28 cellular contexts compared by ENCODE assay signal in the genomic region with DNA sequence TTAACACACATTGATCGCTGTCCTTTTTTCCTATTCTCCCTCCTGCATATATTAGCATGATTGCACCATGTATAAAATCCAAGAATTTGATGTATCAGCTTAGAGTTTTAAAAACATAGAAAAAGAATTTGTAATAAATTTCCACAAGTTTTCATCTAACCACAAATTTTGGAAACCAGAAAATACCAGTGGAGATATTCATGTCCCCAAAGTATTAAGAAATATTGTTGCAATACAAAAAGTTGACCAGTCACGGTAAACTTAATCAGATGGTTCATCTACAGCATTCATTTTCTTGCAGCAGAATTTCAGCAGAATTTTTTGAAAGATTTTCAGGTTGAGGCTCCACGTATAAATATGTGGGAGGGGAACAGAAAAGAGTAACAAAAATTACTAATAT.
"Had no signal": no experiment of that assay in that cellular context is flagged by ENCODE, and none has a peak within 500 bp of the region (broad histone marks: within the 10 kb centered on the region; RNA-seq: fewer than 3 reads in every experiment).

No MANE protein-coding gene starts in this region.

- H3K4me1 Mint-ChIP-seq: immature natural killer cell; memory B cell; naive B cell; stimulated activated naive CD8-positive, alpha-beta T cell treated with anti-CD3 and anti-CD28 coated beads, Interleukin-15, amount 100 ng/mL, for 72 hours had no signal

- H3K4me1 ChIP-seq: pancreas, right lobe of liver, spleen, thyroid gland, vagina had no signal

- H3K27me3 ChIP-seq: neutrophil, pancreas, right lobe of liver, spleen, thyroid gland, vagina had no signal

- H3K36me3 ChIP-seq: neutrophil, pancreas, right lobe of liver, spleen, thyroid gland, vagina had no signal

- H3K4me3 ChIP-seq: lung, mucosa of descending colon, pancreas, right lobe of liver, skin epidermis, spleen, thyroid gland, vagina had no signal

- H3K27ac Mint-ChIP-seq: effector memory CD8-positive, alpha-beta T cell; immature natural killer cell; memory B cell; mesothelial cell of epicardium; naive B cell; natural killer cell treated with Interleukin-12 subunit alpha and Interleukin-12 subunit beta and Interleukin-15 and Interleukin-18, amount 100 ng/mL, for 72 hours; progenitor cell of endocrine pancreas; stimulated activated naive CD8-positive, alpha-beta T cell treated with anti-CD3 and anti-CD28 coated beads, Interleukin-15, amount 100 ng/mL, for 72 hours had no signal

- ATAC-seq: effector memory CD8-positive, alpha-beta T cell; left lobe of liver; mucosa of descending colon; natural killer cell treated with Interleukin-12 subunit alpha and Interleukin-12 subunit beta and Interleukin-15 and Interleukin-18, amount 100 ng/mL, for 72 hours; pancreas; right lobe of liver; stimulated activated naive CD8-positive, alpha-beta T cell treated with anti-CD3 and anti-CD28 coated beads, Interleukin-15, amount 100 ng/mL, for 72 hours had no signal

- DNase-seq: caudate nucleus; cerebellar nuclear complex; cortex of kidney; effector memory CD8-positive, alpha-beta T cell; foreskin fibroblast; glutamatergic neuron; hypothalamus; immature natural killer cell; mucosa of descending colon; naive B cell; pancreas; right lobe of liver; spleen; stimulated activated CD4-positive, alpha-beta T cell treated with anti-CD3 and anti-CD28 coated beads, Interleukin-4, amount 100 ng/mL, for 4 hours; stimulated activated naive CD4-positive, alpha-beta T cell; stimulated activated naive CD8-positive, alpha-beta T cell treated with anti-CD3 and anti-CD28 coated beads, Interleukin-15, amount 100 ng/mL, for 72 hours; thyroid gland; trophoblast cell had no signal

- H3K4me3 Mint-ChIP-seq: effector memory CD8-positive, alpha-beta T cell; immature natural killer cell; memory B cell; mesothelial cell of epicardium; naive B cell; natural killer cell treated with Interleukin-12 subunit alpha and Interleukin-12 subunit beta and Interleukin-15 and Interleukin-18, amount 100 ng/mL, for 72 hours; neural crest cell; stimulated activated naive CD8-positive, alpha-beta T cell treated with anti-CD3 and anti-CD28 coated beads, Interleukin-15, amount 100 ng/mL, for 72 hours had no signal

- H3K36me3 Mint-ChIP-seq: immature natural killer cell, memory B cell, mesothelial cell of epicardium, naive B cell had no signal

- H3K9me3 ChIP-seq: mucosa of descending colon, neutrophil, pancreas, thyroid gland, vagina had no signal

- H3K27ac ChIP-seq: neutrophil, pancreas, right lobe of liver, spleen, thyroid gland, vagina had no signal

- H3K9me3 Mint-ChIP-seq: effector memory CD8-positive, alpha-beta T cell; natural killer cell treated with Interleukin-12 subunit alpha and Interleukin-12 subunit beta and Interleukin-15 and Interleukin-18, amount 100 ng/mL, for 72 hours had no signal
